Comparison of ENCODE assay signal across 1 cellular context in genomic region chr18:35458677-35459441, GRCh38.
TF ChIP-seq lines count a peak whose summit lies in the region.

No MANE protein-coding gene starts in this region.

TF ChIP-seq in HepG2, 621 proteins besides CTCF, POLR2A, EP300 and RAD21 (continued from another document):
- TF ChIP-seq SKIL (CRISPR knock-in tag; IDR thresholded peaks at IDR 0.05; ENCODE audit: borderline replicate concordance) = peak; percentile 53; the same call in 1 of the 2 replicates
- TF ChIP-seq MXD1 (CRISPR knock-in tag; IDR thresholded peaks at IDR 0.05) = no peak
- TF ChIP-seq MAZ (IDR thresholded peaks at IDR 0.05; ENCODE audit: borderline replicate concordance, low read depth, low read length) = no peak
- peak; percentile 39; the same call in 1 of the 2 replicates for TF ChIP-seq MAZ (CRISPR knock-in tag; IDR thresholded peaks at IDR 0.05; ENCODE audit: low read depth)
- no peak for TF ChIP-seq BCL6 (CRISPR knock-in tag; IDR thresholded peaks at IDR 0.05)
- no peak for TF ChIP-seq DNMT3B (CRISPR knock-in tag; conservative IDR thresholded peaks at IDR 0.05)
